Comparison of ENCODE assay signal across 8 cellular contexts in genomic region chr17:16991349-16992009, GRCh38. TPM values are rescaled to one million over a fixed set of nuclear protein-coding genes. Genes with fewer than 3 reads are reported as not detected.
DNase-seq lines count a peak whose midpoint lies in the region; ATAC-seq lines count a peak whose summit lies in the region.

No MANE protein-coding gene starts in this region.

- ATAC-seq in HG02588 (IDR thresholded peaks at IDR 0.05; ENCODE audit: unreplicated experiment), result no peak

- no peaks in the 10 kb centered on the region for H3K27me3 Mint-ChIP-seq in IgD-negative memory B cell
- H3K27me3 Mint-ChIP-seq in activated naive CD4-positive, alpha-beta T cell treated with anti-CD3 and anti-CD28 coated beads, Interleukin-2, amount 10 ng/mL, durations not matched to agents 7 days and 5 days, result peaks cover 16% of the 10 kb centered on the region

- H3K36me3 Mint-ChIP-seq in IgD-negative memory B cell, result peaks cover 2% of the 10 kb centered on the region
- peaks cover 2% of the 10 kb centered on the region for H3K36me3 Mint-ChIP-seq in activated naive CD4-positive, alpha-beta T cell treated with anti-CD3 and anti-CD28 coated beads, Interleukin-2, amount 10 ng/mL, durations not matched to agents 7 days and 5 days

- H3K4me3 Mint-ChIP-seq in IgD-negative memory B cell, result peak overlapping the region in 3 of 4 donors; percentile 22 to 78 (median 34)
- H3K4me3 Mint-ChIP-seq in activated naive CD4-positive, alpha-beta T cell treated with anti-CD3 and anti-CD28 coated beads, Interleukin-2, amount 10 ng/mL, durations not matched to agents 7 days and 5 days, result no peak overlapping the region

- intact Hi-C loops in head of caudate nucleus (cut with DNase I), result loop anchor here (10.0 kb wide), 1 partner anchor 47 kb away; no protein-coding TSS in a partner anchor
- intact Hi-C loops in posterior cingulate gyrus (cut with DNase I), result no loop called here

- H3K4me1 Mint-ChIP-seq in IgD-negative memory B cell, result peaks cover 21 to 42% (median 36%) of the 10 kb centered on the region in 3 donors
- peaks cover 34% of the 10 kb centered on the region for H3K4me1 Mint-ChIP-seq in activated naive CD4-positive, alpha-beta T cell treated with anti-CD3 and anti-CD28 coated beads, Interleukin-2, amount 10 ng/mL, durations not matched to agents 7 days and 5 days

- peak overlapping the region; percentile 57 to 59 (median 59) for H3K27ac Mint-ChIP-seq in IgD-negative memory B cell
- H3K27ac Mint-ChIP-seq in activated naive CD4-positive, alpha-beta T cell treated with anti-CD3 and anti-CD28 coated beads, Interleukin-2, amount 10 ng/mL, durations not matched to agents 7 days and 5 days, result no peak overlapping the region

- peak; percentile 86 for DNase-seq in D341Med (ENCODE audit: low spot score)
- DNase-seq in SKM-1 treated with dmso at 0.1 percent for 144 hours (lab: John Stamatoyannopoulos, UW; ENCODE audit: unreplicated experiment), result peak; percentile 22
- peak; percentile 86 for DNase-seq in activated naive CD4-positive, alpha-beta T cell treated with anti-CD3 and anti-CD28 coated beads, Interleukin-2, amount 10 ng/mL, durations not matched to agents 7 days and 5 days
- peak; percentile 75 to 93 (median 88) for DNase-seq in head of caudate nucleus
- DNase-seq in posterior cingulate gyrus, result peak; percentile 57 to 97 (median 86)
- peak; percentile 85 for DNase-seq in ureter (ENCODE audit: low spot score)

- CTCF ChIA-PET in activated naive CD4-positive, alpha-beta T cell treated with anti-CD3 and anti-CD28 coated beads, Interleukin-2, amount 10 ng/mL, durations not matched to agents 7 days and 5 days (lab: Charles Lee), result interaction anchor here (0.6 to 2.1 kb wide), 10 partner anchors 9 to 111 kb away, joined by 3 to 10 read pairs (median 3); no protein-coding TSS in a partner anchor

- no peaks in the 10 kb centered on the region for H3K9me3 Mint-ChIP-seq in IgD-negative memory B cell
- no peaks in the 10 kb centered on the region for H3K9me3 Mint-ChIP-seq in activated naive CD4-positive, alpha-beta T cell treated with anti-CD3 and anti-CD28 coated beads, Interleukin-2, amount 10 ng/mL, durations not matched to agents 7 days and 5 days

RNA-seq across cellular contexts. Expression of gene TNFRSF13B, which starts 19.6 kb away (rescaled TPM):
- 224 TPM for polyA plus RNA-seq in IgD-negative memory B cell
- 0.83 TPM for total RNA-seq in ureter

RNA-seq across cellular contexts. Expression of gene MPRIP, which starts 50.8 kb away (rescaled TPM):
- 14.4 TPM for polyA plus RNA-seq in IgD-negative memory B cell
- total RNA-seq in ureter, result 423 TPM

Comparison
In these comparisons a context has a peak if more than half of its experiments do, and no peak if none do; other contexts are left out.
1. DNase-seq: peak in every context shown above with its lines; median percentile 88 in head of caudate nucleus; 86 in posterior cingulate gyrus; 86 in D341Med; 86 in activated naive CD4-positive, alpha-beta T cell treated with anti-CD3 and anti-CD28 coated beads, Interleukin-2, amount 10 ng/mL, durations not matched to agents 7 days and 5 days; 85 in ureter; 22 in SKM-1 treated with dmso at 0.1 percent for 144 hours.